In the genomic region with DNA sequence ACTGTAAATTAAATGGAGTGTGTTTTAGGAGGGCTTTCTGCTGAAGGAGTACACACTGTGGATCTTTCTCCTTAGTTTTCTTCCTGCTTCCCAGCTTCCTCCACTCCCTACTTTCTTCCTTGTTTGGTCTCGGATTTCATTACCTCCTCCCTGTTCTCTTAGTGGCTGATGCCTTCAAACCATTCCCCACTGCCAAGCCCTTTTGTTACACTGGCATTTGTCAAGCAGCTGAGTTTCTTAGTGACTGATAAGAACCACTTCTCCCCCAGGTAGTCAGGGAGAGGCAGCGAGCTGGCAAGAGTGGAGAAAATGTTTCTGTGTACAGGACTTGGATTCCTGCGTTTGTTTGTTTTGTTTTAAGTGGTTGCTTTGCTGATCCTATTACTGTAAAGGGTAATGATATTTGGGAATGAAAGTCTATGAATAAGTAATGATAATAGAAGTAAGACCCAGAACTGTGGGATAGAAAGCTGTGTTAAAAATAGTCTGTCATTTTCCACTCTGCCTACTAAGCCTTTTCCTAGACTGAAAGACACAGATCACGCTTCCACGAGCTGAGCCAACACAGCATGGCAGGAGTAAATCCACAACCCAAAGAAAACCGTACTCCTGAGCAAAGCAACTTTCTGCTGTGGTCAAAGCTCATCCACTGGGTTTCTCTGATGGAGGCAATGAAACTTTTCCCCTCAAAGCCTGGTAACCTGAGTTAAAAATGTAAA, we compare ENCODE assay signal across 1 cellular context.
TF ChIP-seq lines count a peak whose summit lies in the region.

No MANE protein-coding gene starts in this region.

TF ChIP-seq in H1, 55 proteins besides CTCF, POLR2A, EP300 and RAD21:
- TF ChIP-seq EGR1 (IDR thresholded peaks at IDR 0.05; ENCODE audit: borderline replicate concordance, low read depth, low read length) (no peak), SP1 (IDR thresholded peaks at IDR 0.05; ENCODE audit: low read depth, low read length) (peak; percentile 59; the same call in 1 of the 2 replicates), CHD1 (IDR thresholded peaks at IDR 0.05; ENCODE audit: low read depth, low read length) (no peak), TAF1 (IDR thresholded peaks at IDR 0.05; ENCODE audit: low read depth, low read length) (0 out of 2 replicates have a peak, but pooled peaks have one; percentile 20), SIN3A (conservative IDR thresholded peaks at IDR 0.05 in 1 of 2, IDR thresholded peaks at IDR 0.05 in 1 of 2; ENCODE audit: low read depth in 1 of 2, low read length in 2 of 2) (0 out of 4 replicates have a peak, but pooled peaks of 1 of the 2 experiments have one; percentile 68)
